Comparison of ENCODE assay signal across 8 cellular contexts in the genomic region with DNA sequence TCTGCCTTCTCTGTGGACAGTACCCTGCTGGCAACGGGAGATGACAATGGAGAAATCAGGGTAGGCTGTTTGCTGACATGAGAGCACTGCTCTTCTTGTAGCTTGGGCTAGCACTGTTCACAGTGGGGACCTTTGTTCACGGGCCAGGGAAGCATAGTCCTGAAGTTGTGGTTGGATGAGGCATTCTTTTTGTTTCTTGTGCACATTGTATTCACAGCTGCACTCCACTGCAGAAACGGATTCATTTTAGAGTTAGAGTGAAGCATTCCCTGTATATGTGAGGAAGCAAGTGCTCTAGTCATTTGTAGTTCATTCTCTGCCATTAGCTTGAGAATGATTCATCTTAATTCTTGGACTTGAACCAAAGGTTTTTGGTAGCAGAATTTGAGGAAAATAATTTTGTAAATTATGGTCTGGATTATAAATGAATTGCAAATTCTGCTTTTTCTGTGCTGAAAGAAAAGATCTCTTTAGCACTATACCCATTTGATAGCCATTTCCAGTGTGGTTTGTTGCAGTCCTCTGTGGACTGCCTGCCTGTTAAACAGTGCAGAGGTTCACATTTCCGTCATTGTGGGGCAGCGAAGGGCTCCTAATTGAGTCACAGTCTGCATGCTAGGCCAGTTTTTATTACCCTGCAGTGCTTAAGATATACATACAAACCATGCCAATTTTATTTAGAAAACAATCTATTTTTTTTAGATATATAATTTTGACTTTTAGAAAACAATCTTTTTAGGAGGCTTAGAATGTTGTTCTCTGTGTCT.
A peak's percentile ranks its signal among the peaks of the same experiment; 100 is the strongest.
DNase-seq lines count a peak whose midpoint lies in the region; ATAC-seq and TF ChIP-seq lines count a peak whose summit lies in the region.

No MANE protein-coding gene starts in this region.

- H3K4me3 ChIP-seq in left ventricle myocardium inferior: no peak overlapping the region

- peaks cover 77% of the 10 kb centered on the region for H3K36me3 ChIP-seq in left ventricle myocardium inferior

- peak; percentile 68 for ATAC-seq in GM18867 (IDR thresholded peaks at IDR 0.05; ENCODE audit: unreplicated experiment)
- ATAC-seq in HG03095 (IDR thresholded peaks at IDR 0.05; ENCODE audit: unreplicated experiment): peak; percentile 72

- DNase-seq in Caki2 (ENCODE audit: low read depth) (peak; percentile 27), NCI-H2196 treated with DMSO at 0.1 percent for 48 hours (lab: John Stamatoyannopoulos, UW; ENCODE audit: unreplicated experiment) (peak; percentile 33), left ventricle myocardium inferior (no peak), T1000 (lab: John Stamatoyannopoulos, UW) (no peak)
- DNase-seq in activated naive CD4-positive, alpha-beta T cell treated with anti-CD3 and anti-CD28 coated beads, Interleukin-2, amount 50 U/mL, for 16 hours: peak; percentile 44
- DNase-seq in stimulated activated CD4-positive, alpha-beta T cell treated with anti-CD3 and anti-CD28 coated beads, Interleukin-15, amount 100 ng/mL, for 48 hours (ENCODE audit: low read depth in 2 of 2): peak; percentile 27 to 39

- H3K9me3 ChIP-seq in left ventricle myocardium inferior (replicated peaks): no peaks in the 10 kb centered on the region

- TF ChIP-seq CTCF in left ventricle myocardium inferior (IDR thresholded peaks at IDR 0.05; ENCODE audit: borderline replicate concordance): peak; percentile 42

- H3K4me1 ChIP-seq in left ventricle myocardium inferior: no peaks in the 10 kb centered on the region

- in situ Hi-C loops in Caki2 (cut with HindIII; ENCODE audit: low pct_unique_long_range_greater_than_20kb, low sequenced_read_pairs): no loop called here

- no peak overlapping the region for H3K27ac ChIP-seq in left ventricle myocardium inferior (replicated peaks)

- H3K27me3 ChIP-seq in left ventricle myocardium inferior (ENCODE audit: low read depth): no peaks in the 10 kb centered on the region

- intact Hi-C loops in left ventricle myocardium inferior (cut with micrococcal nuclease): no loop called here

Comparison
In these comparisons a context has a peak if more than half of its experiments do, and no peak if none do; other contexts are left out.
1. DNase-seq: peak in Caki2 (single experiment), NCI-H2196 treated with DMSO at 0.1 percent for 48 hours (single experiment), activated naive CD4-positive, alpha-beta T cell treated with anti-CD3 and anti-CD28 coated beads, Interleukin-2, amount 50 U/mL, for 16 hours (single experiment) and stimulated activated CD4-positive, alpha-beta T cell treated with anti-CD3 and anti-CD28 coated beads, Interleukin-15, amount 100 ng/mL, for 48 hours (2 of 2); none in left ventricle myocardium inferior (single experiment) and T1000 (single experiment).